10 cellular contexts compared by ENCODE assay signal in the genomic region with DNA sequence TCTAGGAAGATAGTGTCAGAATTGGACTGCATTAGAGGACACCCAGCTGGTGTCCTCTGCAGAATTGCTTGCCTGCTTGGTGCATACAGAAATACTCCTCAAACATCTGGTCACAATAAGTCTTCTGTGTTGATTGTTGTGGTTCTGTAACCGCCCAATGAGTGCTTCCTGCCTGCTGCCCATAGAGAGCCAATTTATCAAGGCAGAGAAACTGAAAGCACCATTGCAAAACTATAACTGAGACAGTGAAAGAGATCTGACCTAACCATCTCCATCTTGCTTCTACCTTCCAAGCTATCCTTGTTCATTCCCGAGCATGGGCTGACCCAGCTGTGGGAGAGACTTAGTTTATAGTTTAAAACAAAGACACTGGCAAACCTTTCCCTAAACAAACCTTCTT.
DNase-seq lines count a peak whose midpoint lies in the region; ATAC-seq, FAIRE-seq and TF ChIP-seq lines count a peak whose summit lies in the region.
"Had no signal": no experiment of that assay in that cellular context is flagged by ENCODE, and none has a peak within 500 bp of the region (broad histone marks: within the 10 kb centered on the region; RNA-seq: fewer than 3 reads in every experiment).

No MANE protein-coding gene starts in this region.

- FAIRE-seq in frontal cortex (lab: Jason Lieb, UNC) = no peak

- peak; percentile 88 for ATAC-seq in GM19035 (IDR thresholded peaks at IDR 0.05; ENCODE audit: unreplicated experiment)
- ATAC-seq in HG02642 (IDR thresholded peaks at IDR 0.05; ENCODE audit: poor library complexity, unreplicated experiment) = peak; percentile 85
- peak; percentile 92 for ATAC-seq in HG03521 (IDR thresholded peaks at IDR 0.05; ENCODE audit: unreplicated experiment)

- no peaks in the 10 kb centered on the region for H3K27me3 Mint-ChIP-seq in chondrocyte (ENCODE audit: low read depth)

- no peak overlapping the region for H3K4me3 Mint-ChIP-seq in chondrocyte (ENCODE audit: unreplicated experiment)

- peak; percentile 28 for DNase-seq in myocyte (ENCODE audit: low read depth)
- no peak for DNase-seq in frontal cortex (ENCODE audit: low spot score in 2 of 2)
- no peak for DNase-seq in activated CD4-positive, alpha-beta T cell treated with anti-CD3 and anti-CD28 coated beads for 48 hours
- DNase-seq in chondrocyte (ENCODE audit: low spot score) = no peak
- DNase-seq in NCI-H345 treated with DMSO at 0.1 percent for 48 hours (lab: John Stamatoyannopoulos, UW; ENCODE audit: unreplicated experiment) = no peak
- DNase-seq: DMS79, NCI-H2029 treated with DMSO at 0.1 percent for 48 hours had no signal

- no peaks in the 10 kb centered on the region for H3K4me1 Mint-ChIP-seq in chondrocyte (ENCODE audit: low read depth)

- TF ChIP-seq CTCF in chondrocyte (IDR thresholded peaks at IDR 0.05) = no peak

- H3K27ac Mint-ChIP-seq in chondrocyte (ENCODE audit: unreplicated experiment) = no peak overlapping the region

- peaks cover 8% of the 10 kb centered on the region for H3K9me3 Mint-ChIP-seq in chondrocyte (ENCODE audit: low read depth)

- no peaks in the 10 kb centered on the region for H3K36me3 Mint-ChIP-seq in chondrocyte (ENCODE audit: low read depth)
